In genomic region chr9:136108648-136109266, GRCh38 we compare ENCODE assay signal across 8 cellular contexts. TPM values are rescaled to one million over a fixed set of nuclear protein-coding genes. Genes with fewer than 3 reads are reported as not detected.
DNase-seq lines count a peak whose midpoint lies in the region; ATAC-seq and TF ChIP-seq lines count a peak whose summit lies in the region.

No MANE protein-coding gene starts in this region.

- 65 to 70% methylated on average over 26 to 27 of the region's 27 CpGs for WGBS in tibial nerve, 2 donors

- no peaks in the 10 kb centered on the region for H3K9me3 Mint-ChIP-seq in activated naive CD4-positive, alpha-beta T cell treated with anti-CD3 and anti-CD28 coated beads, Interleukin-2, amount 10 ng/mL, durations not matched to agents 7 days and 5 days
- no peaks in the 10 kb centered on the region for H3K9me3 Mint-ChIP-seq in activated naive CD8-positive, alpha-beta T cell treated with anti-CD3 and anti-CD28 coated beads for 36 hours

- TF ChIP-seq POLR2A in tibial nerve (IDR thresholded peaks at IDR 0.05) = no peak

- TF ChIP-seq EP300 in tibial nerve (IDR thresholded peaks at IDR 0.05) = no peak

- ATAC-seq in lower lobe of right lung = no peak
- ATAC-seq in HG03342 (IDR thresholded peaks at IDR 0.05; ENCODE audit: unreplicated experiment) = no peak

- H3K36me3 ChIP-seq in lower lobe of right lung (no peaks in the 10 kb centered on the region), tibial nerve (peaks cover 0 to 2% (median 0%) of the 10 kb centered on the region in 3 donors)

- intact Hi-C loops in lower lobe of right lung (cut with DNase I) = no loop called here

- no peak for TF ChIP-seq CTCF in lower lobe of right lung (IDR thresholded peaks at IDR 0.05)
- no peak for TF ChIP-seq CTCF in tibial nerve (IDR thresholded peaks at IDR 0.05)
- no peak for TF ChIP-seq CTCF in GM13976 (IDR thresholded peaks at IDR 0.05; ENCODE audit: borderline replicate concordance, control extremely low read depth, extremely low read depth, insufficient read depth, missing control alignments)

- peaks cover 82% of the 10 kb centered on the region for H3K4me1 Mint-ChIP-seq in activated naive CD4-positive, alpha-beta T cell treated with anti-CD3 and anti-CD28 coated beads, Interleukin-2, amount 10 ng/mL, durations not matched to agents 7 days and 5 days
- H3K4me1 Mint-ChIP-seq in activated naive CD8-positive, alpha-beta T cell treated with anti-CD3 and anti-CD28 coated beads for 36 hours = peaks cover 48% of the 10 kb centered on the region

- DNase-seq in activated naive CD4-positive, alpha-beta T cell treated with anti-CD3 and anti-CD28 coated beads, Interleukin-2, amount 10 ng/mL, durations not matched to agents 7 days and 5 days = no peak
- DNase-seq in activated naive CD4-positive, alpha-beta T cell (lab: John Stamatoyannopoulos, UW) = no peak
- no peak for DNase-seq in activated naive CD8-positive, alpha-beta T cell treated with anti-CD3 and anti-CD28 coated beads for 36 hours
- DNase-seq in lower lobe of right lung = no peak
- no peak for DNase-seq in tibial nerve (ENCODE audit: low spot score in 2 of 2)
- DNase-seq in germinal center (ENCODE audit: low spot score) = no peak
- DNase-seq in GM13976 (ENCODE audit: low spot score) = no peak

- peaks cover 10% of the 10 kb centered on the region for H3K36me3 Mint-ChIP-seq in activated naive CD4-positive, alpha-beta T cell treated with anti-CD3 and anti-CD28 coated beads, Interleukin-2, amount 10 ng/mL, durations not matched to agents 7 days and 5 days
- peaks cover 7% of the 10 kb centered on the region for H3K36me3 Mint-ChIP-seq in activated naive CD8-positive, alpha-beta T cell treated with anti-CD3 and anti-CD28 coated beads for 36 hours

- H3K27ac Mint-ChIP-seq in activated naive CD4-positive, alpha-beta T cell treated with anti-CD3 and anti-CD28 coated beads, Interleukin-2, amount 10 ng/mL, durations not matched to agents 7 days and 5 days = peak overlapping the region; percentile 93
- peak overlapping the region; percentile 84 for H3K27ac Mint-ChIP-seq in activated naive CD8-positive, alpha-beta T cell treated with anti-CD3 and anti-CD28 coated beads for 36 hours

- in situ Hi-C loops in GM13976 (cut with MboI; ENCODE audit: low sequenced_read_pairs, unreplicated experiment) = no loop called here

- H3K27me3 ChIP-seq in lower lobe of right lung (ENCODE audit: low read depth) = no peaks in the 10 kb centered on the region
- no peaks in the 10 kb centered on the region for H3K27me3 ChIP-seq in tibial nerve

- H3K27ac ChIP-seq in lower lobe of right lung (peak overlapping the region; percentile 83), tibial nerve (peak overlapping the region; percentile 25 to 86 (median 81))

- CTCF ChIA-PET in activated naive CD4-positive, alpha-beta T cell treated with anti-CD3 and anti-CD28 coated beads, Interleukin-2, amount 10 ng/mL, durations not matched to agents 7 days and 5 days (lab: Charles Lee) = no interaction called here

- H3K4me1 ChIP-seq in lower lobe of right lung (peaks cover 58% of the 10 kb centered on the region), tibial nerve (peaks cover 3 to 60% (median 41%) of the 10 kb centered on the region in 4 donors)

- H3K4me3 ChIP-seq in lower lobe of right lung = peak overlapping the region; percentile 55
- peak overlapping the region in 3 of 4 donors; percentile 42 to 47 (median 43) for H3K4me3 ChIP-seq in tibial nerve

- H3K9me3 ChIP-seq in lower lobe of right lung (no peaks in the 10 kb centered on the region), tibial nerve (no peaks in the 10 kb centered on the region)

- peak overlapping the region; percentile 86 for H3K4me3 Mint-ChIP-seq in activated naive CD4-positive, alpha-beta T cell treated with anti-CD3 and anti-CD28 coated beads, Interleukin-2, amount 10 ng/mL, durations not matched to agents 7 days and 5 days
- H3K4me3 Mint-ChIP-seq in activated naive CD8-positive, alpha-beta T cell treated with anti-CD3 and anti-CD28 coated beads for 36 hours = peak overlapping the region; percentile 85

- peaks cover 2% of the 10 kb centered on the region for H3K27me3 Mint-ChIP-seq in activated naive CD4-positive, alpha-beta T cell treated with anti-CD3 and anti-CD28 coated beads, Interleukin-2, amount 10 ng/mL, durations not matched to agents 7 days and 5 days
- no peaks in the 10 kb centered on the region for H3K27me3 Mint-ChIP-seq in activated naive CD8-positive, alpha-beta T cell treated with anti-CD3 and anti-CD28 coated beads for 36 hours

RNA-seq across cellular contexts. Expression of gene TMEM250, which starts 9.9 kb away (rescaled TPM):
- 10 to 100 TPM; 27.2 to 28.7 TPM for total RNA-seq in activated naive CD8-positive, alpha-beta T cell treated with anti-CD3 and anti-CD28 coated beads for 36 hours
- 31.2 TPM for total RNA-seq in lower lobe of right lung
- 10 to 100 TPM; 24.3 to 47.7 (median 26.6) TPM for total RNA-seq in tibial nerve

RNA-seq across cellular contexts. Expression of gene NACC2, which starts 13.7 kb away (rescaled TPM):
- total RNA-seq in activated naive CD8-positive, alpha-beta T cell treated with anti-CD3 and anti-CD28 coated beads for 36 hours = 1 to 10 TPM; 5.3 to 5.6 TPM
- 27.0 TPM for total RNA-seq in lower lobe of right lung
- 10 to 100 TPM; 45.6 to 55.7 (median 49.8) TPM for total RNA-seq in tibial nerve
